1 cellular context compared by ENCODE assay signal in genomic region chr4:59039046-59039445, GRCh38.
TF ChIP-seq lines count a peak whose summit lies in the region.

No MANE protein-coding gene starts in this region.

TF ChIP-seq in GM23338, 12 proteins besides CTCF, POLR2A, EP300 and RAD21 (continued from another document):
- TF ChIP-seq, protein P1, sequence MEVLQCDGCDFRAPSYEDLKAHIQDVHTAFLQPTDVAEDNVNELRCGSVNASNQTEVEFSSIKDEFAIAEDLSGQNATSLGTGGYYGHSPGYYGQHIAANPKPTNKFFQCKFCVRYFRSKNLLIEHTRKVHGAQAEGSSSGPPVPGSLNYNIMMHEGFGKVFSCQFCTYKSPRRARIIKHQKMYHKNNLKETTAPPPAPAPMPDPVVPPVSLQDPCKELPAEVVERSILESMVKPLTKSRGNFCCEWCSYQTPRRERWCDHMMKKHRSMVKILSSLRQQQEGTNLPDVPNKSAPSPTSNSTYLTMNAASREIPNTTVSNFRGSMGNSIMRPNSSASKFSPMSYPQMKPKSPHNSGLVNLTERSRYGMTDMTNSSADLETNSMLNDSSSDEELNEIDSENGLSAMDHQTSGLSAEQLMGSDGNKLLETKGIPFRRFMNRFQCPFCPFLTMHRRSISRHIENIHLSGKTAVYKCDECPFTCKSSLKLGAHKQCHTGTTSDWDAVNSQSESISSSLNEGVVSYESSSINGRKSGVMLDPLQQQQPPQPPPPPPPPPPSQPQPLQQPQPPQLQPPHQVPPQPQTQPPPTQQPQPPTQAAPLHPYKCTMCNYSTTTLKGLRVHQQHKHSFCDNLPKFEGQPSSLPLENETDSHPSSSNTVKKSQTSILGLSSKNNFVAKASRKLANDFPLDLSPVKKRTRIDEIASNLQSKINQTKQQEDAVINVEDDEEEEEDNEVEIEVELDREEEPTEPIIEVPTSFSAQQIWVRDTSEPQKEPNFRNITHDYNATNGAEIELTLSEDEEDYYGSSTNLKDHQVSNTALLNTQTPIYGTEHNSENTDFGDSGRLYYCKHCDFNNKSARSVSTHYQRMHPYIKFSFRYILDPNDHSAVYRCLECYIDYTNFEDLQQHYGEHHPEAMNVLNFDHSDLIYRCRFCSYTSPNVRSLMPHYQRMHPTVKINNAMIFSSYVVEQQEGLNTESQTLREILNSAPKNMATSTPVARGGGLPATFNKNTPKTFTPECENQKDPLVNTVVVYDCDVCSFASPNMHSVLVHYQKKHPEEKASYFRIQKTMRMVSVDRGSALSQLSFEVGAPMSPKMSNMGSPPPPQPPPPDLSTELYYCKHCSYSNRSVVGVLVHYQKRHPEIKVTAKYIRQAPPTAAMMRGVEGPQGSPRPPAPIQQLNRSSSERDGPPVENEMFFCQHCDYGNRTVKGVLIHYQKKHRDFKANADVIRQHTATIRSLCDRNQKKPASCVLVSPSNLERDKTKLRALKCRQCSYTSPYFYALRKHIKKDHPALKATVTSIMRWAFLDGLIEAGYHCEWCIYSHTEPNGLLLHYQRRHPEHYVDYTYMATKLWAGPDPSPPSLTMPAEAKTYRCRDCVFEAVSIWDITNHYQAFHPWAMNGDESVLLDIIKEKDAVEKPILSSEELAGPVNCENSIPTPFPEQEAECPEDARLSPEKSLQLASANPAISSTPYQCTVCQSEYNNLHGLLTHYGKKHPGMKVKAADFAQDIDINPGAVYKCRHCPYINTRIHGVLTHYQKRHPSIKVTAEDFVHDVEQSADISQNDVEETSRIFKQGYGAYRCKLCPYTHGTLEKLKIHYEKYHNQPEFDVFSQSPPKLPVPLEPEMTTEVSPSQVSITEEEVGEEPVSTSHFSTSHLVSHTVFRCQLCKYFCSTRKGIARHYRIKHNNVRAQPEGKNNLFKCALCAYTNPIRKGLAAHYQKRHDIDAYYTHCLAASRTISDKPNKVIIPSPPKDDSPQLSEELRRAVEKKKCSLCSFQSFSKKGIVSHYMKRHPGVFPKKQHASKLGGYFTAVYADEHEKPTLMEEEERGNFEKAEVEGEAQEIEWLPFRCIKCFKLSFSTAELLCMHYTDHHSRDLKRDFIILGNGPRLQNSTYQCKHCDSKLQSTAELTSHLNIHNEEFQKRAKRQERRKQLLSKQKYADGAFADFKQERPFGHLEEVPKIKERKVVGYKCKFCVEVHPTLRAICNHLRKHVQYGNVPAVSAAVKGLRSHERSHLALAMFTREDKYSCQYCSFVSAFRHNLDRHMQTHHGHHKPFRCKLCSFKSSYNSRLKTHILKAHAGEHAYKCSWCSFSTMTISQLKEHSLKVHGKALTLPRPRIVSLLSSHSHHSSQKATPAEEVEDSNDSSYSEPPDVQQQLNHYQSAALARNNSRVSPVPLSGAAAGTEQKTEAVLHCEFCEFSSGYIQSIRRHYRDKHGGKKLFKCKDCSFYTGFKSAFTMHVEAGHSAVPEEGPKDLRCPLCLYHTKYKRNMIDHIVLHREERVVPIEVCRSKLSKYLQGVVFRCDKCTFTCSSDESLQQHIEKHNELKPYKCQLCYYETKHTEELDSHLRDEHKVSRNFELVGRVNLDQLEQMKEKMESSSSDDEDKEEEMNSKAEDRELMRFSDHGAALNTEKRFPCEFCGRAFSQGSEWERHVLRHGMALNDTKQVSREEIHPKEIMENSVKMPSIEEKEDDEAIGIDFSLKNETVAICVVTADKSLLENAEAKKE (CRISPR knock-in tag; IDR thresholded peaks at IDR 0.05) = no peak
- no peak for TF ChIP-seq EZH2phosphoT487 (IDR thresholded peaks at IDR 0.05; ENCODE audit: unreplicated experiment)
